ENCODE assay signal across 4 cellular contexts in the genomic region with DNA sequence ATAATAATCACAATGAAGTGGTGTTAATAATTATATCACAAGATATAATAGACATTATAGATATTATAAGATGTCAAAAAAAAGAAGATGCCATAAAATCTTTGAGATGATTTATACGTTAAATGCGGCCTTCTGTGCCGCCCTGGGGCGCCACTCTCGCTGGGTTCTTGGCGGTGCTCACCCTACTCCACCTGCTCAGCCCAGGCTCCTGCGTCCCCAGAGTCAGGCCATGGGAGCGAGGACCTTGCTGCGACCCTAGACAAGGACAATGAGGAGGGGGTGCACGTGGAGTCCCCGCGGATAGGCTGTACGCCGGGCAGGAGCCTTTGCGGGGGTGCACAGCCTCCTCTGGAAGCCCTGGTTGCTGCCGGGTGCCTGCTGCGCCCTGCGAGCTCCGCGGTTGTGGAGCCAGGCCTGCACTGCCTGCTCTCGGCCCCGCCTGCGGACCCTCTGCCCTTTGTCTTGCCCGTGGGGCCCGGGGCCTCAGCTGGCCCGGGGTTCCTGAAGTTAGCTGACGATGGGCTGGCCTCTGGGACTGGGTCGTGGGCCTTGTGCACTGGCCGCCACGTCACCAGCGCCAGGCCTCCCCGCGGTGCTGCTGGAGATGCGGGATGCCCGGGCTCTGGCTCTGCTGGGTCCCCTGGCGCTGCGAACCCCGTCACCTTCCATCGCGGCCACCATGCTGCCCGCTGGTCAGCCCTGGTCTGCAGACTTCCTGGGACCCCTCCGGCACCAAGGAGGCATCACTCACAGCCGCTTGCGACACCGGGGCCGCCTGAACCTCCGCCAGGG. TPM values are rescaled to one million over a fixed set of nuclear protein-coding genes. Genes with fewer than 3 reads are reported as not detected.
"Had no signal": no experiment of that assay in that cellular context is flagged by ENCODE, and none has a peak within 500 bp of the region (broad histone marks: within the 10 kb centered on the region; RNA-seq: fewer than 3 reads in every experiment).

No MANE protein-coding gene starts in this region.

RNA-seq across cellular contexts. Expression of a gene that starts 35.6 kb away (rescaled TPM):
- total RNA-seq: LHCN-M2, M059J, MCF 10A, NCI-H460 had no signal
